Comparison of ENCODE assay signal across 1 cellular context in the genomic region with DNA sequence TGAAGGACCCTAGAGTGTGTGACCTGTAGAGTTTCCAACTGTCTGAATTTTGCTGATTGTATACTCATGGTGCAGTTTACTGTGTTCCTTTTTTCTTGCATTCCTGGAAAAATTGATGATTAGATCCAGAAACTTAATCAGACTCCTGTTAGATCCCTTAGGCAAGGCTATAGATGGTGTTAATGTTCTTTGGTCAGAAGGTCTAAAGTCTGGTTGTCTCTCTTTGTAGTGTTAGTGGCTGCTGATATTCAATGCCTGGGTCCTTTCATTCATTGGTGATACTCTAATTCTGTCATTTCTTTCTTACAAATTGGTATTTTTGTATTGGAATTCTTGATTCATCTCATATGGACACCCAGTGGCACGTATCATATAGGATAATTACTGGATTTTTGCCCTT.
TF ChIP-seq lines count a peak whose summit lies in the region.

No MANE protein-coding gene starts in this region.

TF ChIP-seq in liver, 16 proteins besides CTCF, POLR2A, EP300 and RAD21:
- peak; percentile 81 to 82 for TF ChIP-seq HNF4A (conservative IDR thresholded peaks at IDR 0.05)
- no peak for TF ChIP-seq JUND (IDR thresholded peaks at IDR 0.05)
